In genomic region chr15:93770788-93771187, GRCh38 we compare ENCODE assay signal across 1 cellular context.
TF ChIP-seq lines count a peak whose summit lies in the region.

No MANE protein-coding gene starts in this region.

TF ChIP-seq in HepG2, 621 proteins besides CTCF, POLR2A, EP300 and RAD21 (continued from another document):
- TF ChIP-seq PHF21A (CRISPR knock-in tag; IDR thresholded peaks at IDR 0.05) (no peak), ZSCAN22 (CRISPR knock-in tag; IDR thresholded peaks at IDR 0.05) (no peak), MAFF (IDR thresholded peaks at IDR 0.05; ENCODE audit: low read depth, low read length) (peak; percentile 73), MYNN (CRISPR knock-in tag; IDR thresholded peaks at IDR 0.05; ENCODE audit: low read depth) (no peak), NFRKB (IDR thresholded peaks at IDR 0.05) (no peak), BHLHE40 (IDR thresholded peaks at IDR 0.05; ENCODE audit: low read length) (no peak), ZNF30 (CRISPR knock-in tag; IDR thresholded peaks at IDR 0.05) (no peak)
